ENCODE assay signal across 1 cellular context in genomic region chr4:146639414-146639814, GRCh38.
TF ChIP-seq lines count a peak whose summit lies in the region.

No MANE protein-coding gene starts in this region.

TF ChIP-seq in H1, 55 proteins besides CTCF, POLR2A, EP300 and RAD21 (continued from another document):
- no peak for TF ChIP-seq ATF3 (IDR thresholded peaks at IDR 0.05; ENCODE audit: insufficient read depth, low read depth, low read length)
- no peak for TF ChIP-seq RXRA (IDR thresholded peaks at IDR 0.05; ENCODE audit: insufficient read depth, low read depth, low read length)
- TF ChIP-seq RNF2 (IDR thresholded peaks at IDR 0.05; ENCODE audit: borderline replicate concordance, low read depth, low read length, missing control alignments, poor library complexity, severe bottlenecking), result peak; percentile 30
- TF ChIP-seq SP4 (IDR thresholded peaks at IDR 0.05; ENCODE audit: low read length), result no peak
- TF ChIP-seq YY1 (IDR thresholded peaks at IDR 0.05; ENCODE audit: low read depth, low read length), result no peak
